In genomic region chrX:154918060-154918483, GRCh38 we compare ENCODE assay signal across 8 cellular contexts. TPM values are rescaled to one million over a fixed set of nuclear protein-coding genes. Genes with fewer than 3 reads are reported as not detected.
DNase-seq lines count a peak whose midpoint lies in the region; ATAC-seq, FAIRE-seq and TF ChIP-seq lines count a peak whose summit lies in the region.

No MANE protein-coding gene starts in this region.

- no peak overlapping the region for H3K18ac ChIP-seq in mesendoderm (ENCODE audit: low read length)

- H3K27ac ChIP-seq in HEK293 (ENCODE audit: extremely low read depth, low read depth, low read length) (no peak overlapping the region), mesendoderm (ENCODE audit: low read depth, low read length) (no peak overlapping the region), testis (no peak overlapping the region)

- H3K4me2 ChIP-seq in mesendoderm (ENCODE audit: low read length) = peak overlapping the region; percentile 27

- peak; percentile 33 for FAIRE-seq in endometrium (lab: Jason Lieb, UNC)

- H3K9ac ChIP-seq in mesendoderm (ENCODE audit: low read length) = no peak overlapping the region

- no peak for ATAC-seq in GM21786 (IDR thresholded peaks at IDR 0.05; ENCODE audit: unreplicated experiment)

- H3K56ac ChIP-seq in mesendoderm (ENCODE audit: low read length) = peak overlapping the region; percentile 34

- H3K36me3 ChIP-seq in HEK293 (ENCODE audit: control insufficient read depth in 2 of 2, insufficient read depth in 1 of 2, low read length in 2 of 2) = no peaks in the 10 kb centered on the region
- no peaks in the 10 kb centered on the region for H3K36me3 ChIP-seq in mesendoderm (ENCODE audit: control insufficient read depth, insufficient read depth, low read length)
- no peaks in the 10 kb centered on the region for H3K36me3 ChIP-seq in testis (ENCODE audit: low read depth, missing control alignments)

- TF ChIP-seq CTCF in HEK293 (tag by site-specific recombination; IDR thresholded peaks at IDR 0.05) (peak; percentile 81), testis (IDR thresholded peaks at IDR 0.05) (peak in 1 of 3 experiments; percentile 12)

- H3K23ac ChIP-seq in mesendoderm (ENCODE audit: low read length) = no peak overlapping the region

- no peaks in the 10 kb centered on the region for H3K79me2 ChIP-seq in mesendoderm (ENCODE audit: control insufficient read depth, insufficient read depth, low read length)

- no peak overlapping the region for H4K8ac ChIP-seq in mesendoderm (ENCODE audit: low read depth, low read length)

- H4K5ac ChIP-seq in mesendoderm (ENCODE audit: low read length) = no peak overlapping the region

- H3K79me1 ChIP-seq in mesendoderm (ENCODE audit: low read length) = no peaks in the 10 kb centered on the region

- H3K4ac ChIP-seq in mesendoderm (ENCODE audit: low read depth, low read length) = no peak overlapping the region

- no peak overlapping the region; the same call in 1 of the 2 replicates for H3K4me3 ChIP-seq in HEK293 (ENCODE audit: low read depth, low read length)
- H3K4me3 ChIP-seq in mesendoderm (ENCODE audit: low read length) = no peak overlapping the region
- no peak overlapping the region for H3K4me3 ChIP-seq in testis

- intact Hi-C loops in testis (cut with DNase I; ENCODE audit: low total_unique reads) = no loop called here

- H3K9me3 ChIP-seq in HEK293 (ENCODE audit: control insufficient read depth, insufficient read depth, low read depth, low read length) = no peaks in the 10 kb centered on the region
- no peaks in the 10 kb centered on the region for H3K9me3 ChIP-seq in testis

- H3K4me1 ChIP-seq in HEK293 (ENCODE audit: control insufficient read depth, insufficient read depth, low read length) = no peaks in the 10 kb centered on the region
- H3K4me1 ChIP-seq in mesendoderm (ENCODE audit: control insufficient read depth, low read depth, low read length) = no peaks in the 10 kb centered on the region
- H3K4me1 ChIP-seq in testis = no peaks in the 10 kb centered on the region

- H2BK120ac ChIP-seq in mesendoderm (ENCODE audit: low read depth, low read length) = no peak overlapping the region

- no peak overlapping the region for H2BK5ac ChIP-seq in mesendoderm (ENCODE audit: low read length)

- WGBS in mesendoderm (ENCODE audit: extremely low coverage, insufficient coverage, low lambda C conversion rate) = no CpG with 5 or more reads among the region's 5 CpGs
- WGBS in testis, 2 donors = 9% methylated on average over 5 of the region's 5 CpGs; no CpG with 5 or more reads in 1 of the 2 donors

- CTCF ChIA-PET in HEK293 (lab: Yijun Ruan, JAX) = interaction anchor here (0.6 to 2.9 kb wide), 46 partner anchors 8 to 732 kb away, joined by 3 to 51 read pairs (median 5); partner anchors contain the start of gene BRCC3

- peak; percentile 70 for DNase-seq in DMS53 treated with DMSO at 0.1 percent for 48 hours (lab: John Stamatoyannopoulos, UW; ENCODE audit: unreplicated experiment)
- peak; percentile 33 for DNase-seq in NCI-H2196 treated with DMSO at 0.1 percent for 48 hours (lab: John Stamatoyannopoulos, UW; ENCODE audit: unreplicated experiment)
- DNase-seq in activated CD4-positive, alpha-beta T cell treated with anti-CD3 and anti-CD28 coated beads for 48 hours = peak; percentile 14
- peak; percentile 88 for DNase-seq in mesendoderm
- DNase-seq in testis = peak; percentile 41

- POLR2A ChIA-PET in HEK293 (lab: Yijun Ruan, JAX) = interaction anchor here (1.1 kb wide), 1 partner anchor 298 kb away, joined by 3 read pairs; the partner anchor contains the start of gene VBP1

- no peaks in the 10 kb centered on the region for H3K27me3 ChIP-seq in mesendoderm (ENCODE audit: insufficient read depth, low read length, poor library complexity)
- H3K27me3 ChIP-seq in testis = no peaks in the 10 kb centered on the region

- TF ChIP-seq POLR2A in testis (IDR thresholded peaks at IDR 0.05) = no peak

- no peak overlapping the region for H2BK15ac ChIP-seq in mesendoderm (replicated peaks; ENCODE audit: low read depth)

- H2AK5ac ChIP-seq in mesendoderm (ENCODE audit: low read length) = no peak overlapping the region

TF ChIP-seq in HEK293, 187 proteins besides CTCF, POLR2A, EP300 and RAD21:
- TF ChIP-seq ZBTB17 (tag by site-specific recombination; IDR thresholded peaks at IDR 0.05) (peak; percentile 57), ZNF2 (tag by site-specific recombination; IDR thresholded peaks at IDR 0.05) (peak; percentile 30; the same call in 1 of the 2 replicates), ZNF654 (tag by site-specific recombination; IDR thresholded peaks at IDR 0.05; ENCODE audit: low read depth) (peak; percentile 100), SP3 (tag by site-specific recombination; IDR thresholded peaks at IDR 0.05) (peak; percentile 44; the same call in 1 of the 2 replicates), ZNF561 (tag by site-specific recombination; IDR thresholded peaks at IDR 0.05; ENCODE audit: borderline replicate concordance) (0 out of 2 replicates have a peak, but pooled peaks have one; percentile 24), ZNF776 (tag by site-specific recombination; IDR thresholded peaks at IDR 0.05; ENCODE audit: borderline replicate concordance) (no peak)

RNA-seq across cellular contexts. Expression of gene F8A1, which starts 31.9 kb away (rescaled TPM):
- 33.4 TPM for polyA plus RNA-seq in mesendoderm (2013, experiment 1 of 2)
- 33.1 TPM for polyA plus RNA-seq in mesendoderm (2013, experiment 2 of 2)
- total RNA-seq in testis = 10 to 100 TPM in 1 of 2 donors, 1 to 10 TPM in 1; 6.9 to 15.5 TPM
- polyA plus RNA-seq in testis (ENCODE audit: insufficient read depth, low read depth, low replicate concordance) = 8.5 TPM

Comparison
In these comparisons a context has a peak if more than half of its experiments do, and no peak if none do; other contexts are left out.
1. DNase-seq: peak in every context shown above with its lines; median percentile 88 in mesendoderm; 70 in DMS53 treated with DMSO at 0.1 percent for 48 hours; 41 in testis; 33 in NCI-H2196 treated with DMSO at 0.1 percent for 48 hours; 14 in activated CD4-positive, alpha-beta T cell treated with anti-CD3 and anti-CD28 coated beads for 48 hours.